20 cellular contexts compared by ENCODE assay signal in genomic region chr17:8798176-8799000, GRCh38. TPM values are rescaled to one million over a fixed set of nuclear protein-coding genes. Genes with fewer than 3 reads are reported as not detected.
DNase-seq lines count a peak whose midpoint lies in the region; ATAC-seq and TF ChIP-seq lines count a peak whose summit lies in the region.
"Had no signal": no experiment of that assay in that cellular context is flagged by ENCODE, and none has a peak within 500 bp of the region (broad histone marks: within the 10 kb centered on the region; RNA-seq: fewer than 3 reads in every experiment).

No MANE protein-coding gene starts in this region.

- no peaks in the 10 kb centered on the region for H3K9me3 Mint-ChIP-seq in endothelial cell (ENCODE audit: unreplicated experiment)
- no peaks in the 10 kb centered on the region for H3K9me3 Mint-ChIP-seq in activated CD4-positive, alpha-beta memory T cell treated with anti-CD3 and anti-CD28 coated beads, Interleukin-2, amount 10 ng/mL, durations not matched to agents 7 days and 5 days

- H3K9me3 ChIP-seq in lower lobe of right lung (no peaks in the 10 kb centered on the region), suprapubic skin (no peaks in the 10 kb centered on the region), OCI-LY7 (ENCODE audit: low read length) (no peaks in the 10 kb centered on the region)
- H3K9me3 ChIP-seq: gastroesophageal sphincter, HAP-1, sigmoid colon, SJCRH30 had no signal

- no peaks in the 10 kb centered on the region for H4K20me1 ChIP-seq in OCI-LY7 (ENCODE audit: insufficient read depth, low read length)

- H2AFZ ChIP-seq in OCI-LY7 (ENCODE audit: low read length), result no peak overlapping the region

- CTCF ChIA-PET in OCI-LY7 (lab: Charles Lee; ENCODE audit: unreplicated experiment), result no interaction called here
- CTCF ChIA-PET in activated CD4-positive, alpha-beta memory T cell treated with anti-CD3 and anti-CD28 coated beads, Interleukin-2, amount 10 ng/mL, durations not matched to agents 7 days and 5 days (lab: Charles Lee), result interaction anchor here (1.0 kb wide), 1 partner anchor 12 kb away, joined by 5 read pairs; no protein-coding TSS in a partner anchor

- DNase-seq in endothelial cell (ENCODE audit: low spot score) (no peak), lower lobe of right lung (no peak), suprapubic skin (ENCODE audit: low spot score in 2 of 2) (no peak), OCI-LY7 (ENCODE audit: low spot score) (no peak), DMS 273 treated with DMSO at 0.1 percent for 48 hours (lab: John Stamatoyannopoulos, UW) (no peak)
- no peak for DNase-seq in activated CD4-positive, alpha-beta memory T cell treated with anti-CD3 and anti-CD28 coated beads, Interleukin-2, amount 10 ng/mL, durations not matched to agents 7 days and 5 days
- DNase-seq: activated gamma-delta T cell; amniotic stem cell; NCI-H1092 treated with DMSO at 0.1 percent for 48 hours; occipital lobe; sigmoid colon; SJCRH30; stimulated activated CD4-positive, alpha-beta T cell treated with anti-CD3 and anti-CD28 coated beads, Interleukin-2, amount 100 ng/mL, for 24 hours had no signal

- peak overlapping the region; percentile 23 for H3K4me3 ChIP-seq in lower lobe of right lung
- peak overlapping the region; percentile 40 for H3K4me3 ChIP-seq in suprapubic skin
- no peak overlapping the region for H3K4me3 ChIP-seq in OCI-LY7 (ENCODE audit: low read depth, low read length, poor library complexity, severe bottlenecking)
- H3K4me3 ChIP-seq: gastroesophageal sphincter, HAP-1, SJCRH30 had no signal

- peaks cover 19% of the 10 kb centered on the region for H3K27me3 ChIP-seq in lower lobe of right lung (ENCODE audit: low read depth)
- peaks cover 29% of the 10 kb centered on the region for H3K27me3 ChIP-seq in suprapubic skin
- H3K27me3 ChIP-seq: SJCRH30 had no signal

- H3K4me2 ChIP-seq in OCI-LY7 (ENCODE audit: low read length), result no peak overlapping the region
- H3K4me2 ChIP-seq: KMS-11 had no signal

- H3K4me1 ChIP-seq in lower lobe of right lung (no peaks in the 10 kb centered on the region), suprapubic skin (peaks cover 12% of the 10 kb centered on the region), OCI-LY7 (ENCODE audit: insufficient read depth, low read length, poor library complexity, severe bottlenecking) (no peaks in the 10 kb centered on the region)
- H3K4me1 ChIP-seq: HAP-1, SJCRH30 had no signal

- no peaks in the 10 kb centered on the region for H3K36me3 Mint-ChIP-seq in endothelial cell (ENCODE audit: low read depth, unreplicated experiment)
- no peaks in the 10 kb centered on the region for H3K36me3 Mint-ChIP-seq in activated CD4-positive, alpha-beta memory T cell treated with anti-CD3 and anti-CD28 coated beads, Interleukin-2, amount 10 ng/mL, durations not matched to agents 7 days and 5 days (ENCODE audit: low read depth)

- H3K27ac Mint-ChIP-seq in endothelial cell (ENCODE audit: unreplicated experiment), result no peak overlapping the region
- H3K27ac Mint-ChIP-seq in activated CD4-positive, alpha-beta memory T cell treated with anti-CD3 and anti-CD28 coated beads, Interleukin-2, amount 10 ng/mL, durations not matched to agents 7 days and 5 days, result no peak overlapping the region

- intact Hi-C loops in lower lobe of right lung (cut with DNase I), result no loop called here
- intact Hi-C loops in OCI-LY7 (cut with micrococcal nuclease; ENCODE audit: unreplicated experiment), result no loop called here

- H3K4me3 Mint-ChIP-seq in endothelial cell (ENCODE audit: unreplicated experiment), result peak overlapping the region; percentile 37
- no peak overlapping the region for H3K4me3 Mint-ChIP-seq in activated CD4-positive, alpha-beta memory T cell treated with anti-CD3 and anti-CD28 coated beads, Interleukin-2, amount 10 ng/mL, durations not matched to agents 7 days and 5 days

- no peak for TF ChIP-seq EP300 in suprapubic skin (IDR thresholded peaks at IDR 0.05)

- POLR2A ChIA-PET in OCI-LY7 (lab: Charles Lee), result no interaction called here
- POLR2A ChIA-PET in activated CD4-positive, alpha-beta memory T cell treated with anti-CD3 and anti-CD28 coated beads, Interleukin-2, amount 10 ng/mL, durations not matched to agents 7 days and 5 days (lab: Charles Lee), result no interaction called here

- no TSS peak for BruUV-seq in OCI-LY7 (replicated peaks; lab: Mats Ljungman, UMichigan)

- H3K27me3 Mint-ChIP-seq in endothelial cell (ENCODE audit: unreplicated experiment), result peaks cover 10% of the 10 kb centered on the region
- H3K27me3 Mint-ChIP-seq in activated CD4-positive, alpha-beta memory T cell treated with anti-CD3 and anti-CD28 coated beads, Interleukin-2, amount 10 ng/mL, durations not matched to agents 7 days and 5 days, result peaks cover 4% of the 10 kb centered on the region

- no peaks in the 10 kb centered on the region for H3K79me2 ChIP-seq in OCI-LY7 (ENCODE audit: insufficient read depth, low read depth, low read length)

- no peak for TF ChIP-seq POLR2A in suprapubic skin (IDR thresholded peaks at IDR 0.05)

- 67% methylated on average over 16 of the region's 32 CpGs for WGBS in suprapubic skin

- H3K4me1 Mint-ChIP-seq in endothelial cell (ENCODE audit: unreplicated experiment), result peaks cover 17% of the 10 kb centered on the region
- H3K4me1 Mint-ChIP-seq in activated CD4-positive, alpha-beta memory T cell treated with anti-CD3 and anti-CD28 coated beads, Interleukin-2, amount 10 ng/mL, durations not matched to agents 7 days and 5 days, result no peaks in the 10 kb centered on the region

- H3K9me2 ChIP-seq in OCI-LY7 (ENCODE audit: insufficient read depth, low read length), result no peaks in the 10 kb centered on the region

- no peak for ATAC-seq in lower lobe of right lung
- no peak for ATAC-seq in GM21367 (IDR thresholded peaks at IDR 0.05; ENCODE audit: unreplicated experiment)
- ATAC-seq: gastroesophageal sphincter had no signal

- H3K27ac ChIP-seq in VCaP (peak overlapping the region; percentile 66; the same call in 1 of the 2 replicates), lower lobe of right lung (no peak overlapping the region), suprapubic skin (no peak overlapping the region), OCI-LY7 (ENCODE audit: low read depth, low read length, poor library complexity, severe bottlenecking) (no peak overlapping the region)
- H3K27ac ChIP-seq: gastroesophageal sphincter, KMS-11, sigmoid colon, SJCRH30 had no signal

- TF ChIP-seq CTCF in VCaP (conservative IDR thresholded peaks at IDR 0.05), result no peak
- TF ChIP-seq CTCF in endothelial cell (IDR thresholded peaks at IDR 0.05; ENCODE audit: unreplicated experiment), result no peak
- no peak for TF ChIP-seq CTCF in lower lobe of right lung (IDR thresholded peaks at IDR 0.05)
- TF ChIP-seq CTCF in suprapubic skin (IDR thresholded peaks at IDR 0.05), result no peak
- no peak for TF ChIP-seq CTCF in OCI-LY7 (conservative IDR thresholded peaks at IDR 0.05; ENCODE audit: low read length)

- H3K36me3 ChIP-seq in lower lobe of right lung, result no peaks in the 10 kb centered on the region
- no peaks in the 10 kb centered on the region for H3K36me3 ChIP-seq in suprapubic skin
- no peaks in the 10 kb centered on the region for H3K36me3 ChIP-seq in OCI-LY7 (ENCODE audit: insufficient read depth, low read length)
- H3K36me3 ChIP-seq: gastroesophageal sphincter, HAP-1, sigmoid colon, SJCRH30 had no signal

RNA-seq across cellular contexts. Expression of gene MFSD6L, which starts 0.8 kb away (rescaled TPM):
- not detected for total RNA-seq in endothelial cell (ENCODE audit: unreplicated experiment)
- total RNA-seq in lower lobe of right lung, result 0.95 TPM
- 1 to 10 TPM in 1 of 4 donors, under 1 TPM in 3; 0.26 to 1.0 (median 0.65) TPM for total RNA-seq in suprapubic skin
- not detected in 2 replicates for total RNA-seq in OCI-LY7 (2014; rRNA removed; shearing (Covaris generic))
- not detected in 2 replicates for total RNA-seq in OCI-LY7 (2022)
- under 1 TPM in 1 of 2 experiments, not detected in 1; 0.13 TPM for total RNA-seq in activated CD4-positive, alpha-beta memory T cell treated with anti-CD3 and anti-CD28 coated beads, Interleukin-2, amount 10 ng/mL, durations not matched to agents 7 days and 5 days
- total RNA-seq: sigmoid colon, SJCRH30, temporal lobe had no signal

RNA-seq across cellular contexts. Expression of gene SPDYE4, which starts 40.0 kb away (rescaled TPM):
- not detected for total RNA-seq in endothelial cell (ENCODE audit: unreplicated experiment)
- not detected for total RNA-seq in lower lobe of right lung
- total RNA-seq in suprapubic skin, result not detected
- total RNA-seq in OCI-LY7 (2014; rRNA removed; shearing (Covaris generic)), result not detected in 2 replicates
- not detected in 2 replicates for total RNA-seq in OCI-LY7 (2022)
- not detected for total RNA-seq in activated CD4-positive, alpha-beta memory T cell treated with anti-CD3 and anti-CD28 coated beads, Interleukin-2, amount 10 ng/mL, durations not matched to agents 7 days and 5 days
- total RNA-seq: cerebellum, gastroesophageal sphincter, occipital lobe, sigmoid colon, SJCRH30, temporal lobe had no signal

RNA-seq across cellular contexts. Expression of gene CCDC42, which starts 53.8 kb away (rescaled TPM):
- total RNA-seq in endothelial cell (ENCODE audit: unreplicated experiment) (0.95 TPM), lower lobe of right lung (not detected), suprapubic skin (not detected), OCI-LY7 (2022) (0.40 and 0.50 TPM in 2 replicates)
- total RNA-seq in OCI-LY7 (2014; rRNA removed; shearing (Covaris generic)), result not detected in 2 replicates
- under 1 TPM; 0.28 to 0.45 TPM for total RNA-seq in activated CD4-positive, alpha-beta memory T cell treated with anti-CD3 and anti-CD28 coated beads, Interleukin-2, amount 10 ng/mL, durations not matched to agents 7 days and 5 days
- total RNA-seq: cerebellum, gastroesophageal sphincter, occipital lobe, sigmoid colon, SJCRH30, temporal lobe had no signal
